Comparison of ENCODE assay signal across 9 cellular contexts in genomic region chr12:50201987-50202521, GRCh38. TPM values are rescaled to one million over a fixed set of nuclear protein-coding genes. Genes with fewer than 3 reads are reported as not detected.
DNase-seq lines count a peak whose midpoint lies in the region; ATAC-seq and TF ChIP-seq lines count a peak whose summit lies in the region.
"Had no signal": no experiment of that assay in that cellular context is flagged by ENCODE, and none has a peak within 500 bp of the region (broad histone marks: within the 10 kb centered on the region; RNA-seq: fewer than 3 reads in every experiment).

No MANE protein-coding gene starts in this region.

- H3K4me1 ChIP-seq in vagina: peaks cover 27% of the 10 kb centered on the region

- TF ChIP-seq CTCF in kidney epithelial cell (IDR thresholded peaks at IDR 0.05; ENCODE audit: insufficient read depth, low read length, poor library complexity, severe bottlenecking): no peak
- TF ChIP-seq CTCF in vagina (IDR thresholded peaks at IDR 0.05): no peak

- no peak for ATAC-seq in T-helper 17 cell

- no peaks in the 10 kb centered on the region for H3K36me3 ChIP-seq in kidney epithelial cell (ENCODE audit: control insufficient read depth, insufficient read depth, low read length)
- peaks cover 0 to 56% of the 10 kb centered on the region in 2 donors for H3K36me3 ChIP-seq in vagina

- DNase-seq in NCI-H748 (lab: John Stamatoyannopoulos, UW; ENCODE audit: unreplicated experiment) (peak; percentile 20), NCI-H748 treated with DMSO at 0.1 percent for 48 hours (lab: John Stamatoyannopoulos, UW) (no peak), amniotic epithelial cell (ENCODE audit: low read depth) (peak; percentile 95), kidney epithelial cell (ENCODE audit: low read depth) (peak; percentile 80), vagina (ENCODE audit: extremely low spot score in 2 of 2) (no peak), T-helper 17 cell (no peak), NCI-H1436 treated with DMSO at 0.1 percent for 48 hours (lab: John Stamatoyannopoulos, UW) (no peak)
- no peak for DNase-seq in activated CD8-positive, alpha-beta memory T cell treated with anti-CD3 and anti-CD28 coated beads for 24 hours
- DNase-seq: anterior cingulate cortex had no signal

- H3K36me3 Mint-ChIP-seq in T-helper 17 cell (ENCODE audit: low read depth): peaks cover 11% of the 10 kb centered on the region

- H3K9me3 ChIP-seq in vagina (no peaks in the 10 kb centered on the region), T-helper 17 cell (ENCODE audit: control insufficient read depth, low read length, poor library complexity, severe bottlenecking) (no peaks in the 10 kb centered on the region)

- TF ChIP-seq POLR2A in vagina (IDR thresholded peaks at IDR 0.05): no peak

- peak overlapping the region; percentile 51 for H3K27ac ChIP-seq in vagina

- H3K27me3 ChIP-seq in kidney epithelial cell (ENCODE audit: control insufficient read depth, insufficient read depth, low read length) (no peaks in the 10 kb centered on the region), vagina (no peaks in the 10 kb centered on the region)

- H3K4me3 ChIP-seq in kidney epithelial cell (ENCODE audit: low read depth, low read length) (no peak overlapping the region), vagina (no peak overlapping the region)

- H3K4me1 Mint-ChIP-seq in T-helper 17 cell: peaks cover 3% of the 10 kb centered on the region

- intact Hi-C loops in vagina (cut with DNase I): no loop called here

- H3K27ac Mint-ChIP-seq in T-helper 17 cell: no peak overlapping the region

- no peak overlapping the region for H3K4me3 Mint-ChIP-seq in T-helper 17 cell

- H3K27me3 Mint-ChIP-seq in T-helper 17 cell: no peaks in the 10 kb centered on the region

RNA-seq across cellular contexts. Expression of gene CERS5, which starts 34.9 kb away (rescaled TPM):
- total RNA-seq in kidney epithelial cell (40.3 and 40.9 TPM in 2 replicates), vagina (45.2 TPM), T-helper 17 cell (10 to 100 TPM; 51.6 to 57.8 TPM)

Comparison
In these comparisons a context has a peak if more than half of its experiments do, and no peak if none do; other contexts are left out.
1. DNase-seq: peak in NCI-H748 (single experiment), amniotic epithelial cell (single experiment) and kidney epithelial cell (single experiment); none in NCI-H748 treated with DMSO at 0.1 percent for 48 hours (single experiment), vagina (0 of 2), T-helper 17 cell (0 of 3), NCI-H1436 treated with DMSO at 0.1 percent for 48 hours (single experiment) and activated CD8-positive, alpha-beta memory T cell treated with anti-CD3 and anti-CD28 coated beads for 24 hours (single experiment).